In genomic region chr4:150890246-150890645, GRCh38 we compare ENCODE assay signal across 12 cellular contexts.
"Had no signal": no experiment of that assay in that cellular context is flagged by ENCODE, and none has a peak within 500 bp of the region (broad histone marks: within the 10 kb centered on the region; RNA-seq: fewer than 3 reads in every experiment).

No MANE protein-coding gene starts in this region.

- H3K9me3 ChIP-seq: lower lobe of right lung, testis had no signal

- H3K27me3 ChIP-seq: testis had no signal

- ATAC-seq: activated CD4-positive, CD25-positive, alpha-beta regulatory T cell treated with anti-CD3 and anti-CD28 coated beads, Interleukin-2, amount 50 U/mL, for 24 hours; effector memory CD8-positive, alpha-beta T cell; lower lobe of right lung; stimulated activated naive CD8-positive, alpha-beta T cell treated with anti-CD3 and anti-CD28 coated beads, Interleukin-15, amount 100 ng/mL, for 72 hours had no signal

- H3K27me3 Mint-ChIP-seq: activated T-cell treated with anti-CD3 and anti-CD28 coated beads, Interleukin-2, amount 50 U/mL, for 24 hours; effector memory CD8-positive, alpha-beta T cell; stimulated activated naive CD8-positive, alpha-beta T cell treated with anti-CD3 and anti-CD28 coated beads, Interleukin-15, amount 100 ng/mL, for 72 hours had no signal

- DNase-seq: activated T-cell treated with anti-CD3 and anti-CD28 coated beads, Interleukin-2, amount 50 U/mL, for 24 hours; caudate nucleus; effector memory CD8-positive, alpha-beta T cell; hippocampal formation; lower lobe of right lung; midbrain; retina; stimulated activated CD4-positive, alpha-beta T cell treated with anti-CD3 and anti-CD28 coated beads, Interleukin-4, amount 100 ng/mL, for 4 hours; stimulated activated naive CD8-positive, alpha-beta T cell treated with anti-CD3 and anti-CD28 coated beads, Interleukin-15, amount 100 ng/mL, for 72 hours; testis had no signal

- H3K27ac Mint-ChIP-seq: activated T-cell treated with anti-CD3 and anti-CD28 coated beads, Interleukin-2, amount 50 U/mL, for 24 hours; stimulated activated naive CD8-positive, alpha-beta T cell treated with anti-CD3 and anti-CD28 coated beads, Interleukin-15, amount 100 ng/mL, for 72 hours had no signal

- H3K4me3 Mint-ChIP-seq: activated T-cell treated with anti-CD3 and anti-CD28 coated beads, Interleukin-2, amount 50 U/mL, for 24 hours; effector memory CD8-positive, alpha-beta T cell; stimulated activated naive CD8-positive, alpha-beta T cell treated with anti-CD3 and anti-CD28 coated beads, Interleukin-15, amount 100 ng/mL, for 72 hours had no signal

- H3K9me3 Mint-ChIP-seq: activated T-cell treated with anti-CD3 and anti-CD28 coated beads, Interleukin-2, amount 50 U/mL, for 24 hours; effector memory CD8-positive, alpha-beta T cell; stimulated activated naive CD8-positive, alpha-beta T cell treated with anti-CD3 and anti-CD28 coated beads, Interleukin-15, amount 100 ng/mL, for 72 hours had no signal

- H3K4me1 ChIP-seq: lower lobe of right lung, testis had no signal

- H3K4me3 ChIP-seq: lower lobe of right lung, skin epidermis, testis had no signal

- H3K27ac ChIP-seq: lower lobe of right lung, skin epidermis, testis had no signal
